ENCODE assay signal across 1 cellular context in genomic region chr1:37949524-37950152, GRCh38.
TF ChIP-seq lines count a peak whose summit lies in the region.

No MANE protein-coding gene starts in this region.

TF ChIP-seq in IMR-90, 13 proteins besides CTCF, POLR2A, EP300 and RAD21:
- TF ChIP-seq, protein P1, sequence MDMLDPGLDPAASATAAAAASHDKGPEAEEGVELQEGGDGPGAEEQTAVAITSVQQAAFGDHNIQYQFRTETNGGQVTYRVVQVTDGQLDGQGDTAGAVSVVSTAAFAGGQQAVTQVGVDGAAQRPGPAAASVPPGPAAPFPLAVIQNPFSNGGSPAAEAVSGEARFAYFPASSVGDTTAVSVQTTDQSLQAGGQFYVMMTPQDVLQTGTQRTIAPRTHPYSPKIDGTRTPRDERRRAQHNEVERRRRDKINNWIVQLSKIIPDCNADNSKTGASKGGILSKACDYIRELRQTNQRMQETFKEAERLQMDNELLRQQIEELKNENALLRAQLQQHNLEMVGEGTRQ (IDR thresholded peaks at IDR 0.05; ENCODE audit: low read depth, low read length), result no peak
- no peak for TF ChIP-seq NFE2L2 (IDR thresholded peaks at IDR 0.05; ENCODE audit: low read depth, low read length)
- no peak for TF ChIP-seq SMC3 (IDR thresholded peaks at IDR 0.05; ENCODE audit: low read depth, low read length)
- TF ChIP-seq ELK1 (IDR thresholded peaks at IDR 0.05; ENCODE audit: borderline replicate concordance, low read depth, low read length), result no peak
- TF ChIP-seq RFX5 (IDR thresholded peaks at IDR 0.05; ENCODE audit: low read depth, low read length), result no peak
- TF ChIP-seq MAFK (IDR thresholded peaks at IDR 0.05; ENCODE audit: low read depth, low read length), result no peak
- TF ChIP-seq CHD1 (IDR thresholded peaks at IDR 0.05; ENCODE audit: low read depth, low read length), result no peak
- no peak for TF ChIP-seq RCOR1 (IDR thresholded peaks at IDR 0.05; ENCODE audit: insufficient replicate concordance, low read length)
- TF ChIP-seq MAZ (IDR thresholded peaks at IDR 0.05; ENCODE audit: borderline replicate concordance, low read depth, low read length), result no peak
- no peak for TF ChIP-seq MXI1 (IDR thresholded peaks at IDR 0.05; ENCODE audit: borderline replicate concordance, low read depth, low read length)
- TF ChIP-seq BHLHE40 (IDR thresholded peaks at IDR 0.05; ENCODE audit: low read depth, low read length), result no peak
- no peak for TF ChIP-seq FOS (IDR thresholded peaks at IDR 0.05; ENCODE audit: low read depth, low read length)
TF ChIP-seq in IMR-90: peak in this region for 0.
